19 cellular contexts compared by ENCODE assay signal in genomic region chr2:146489386-146489785, GRCh38.
A peak's percentile ranks its signal among the peaks of the same experiment; 100 is the strongest.
DNase-seq lines count a peak whose midpoint lies in the region; ATAC-seq and TF ChIP-seq lines count a peak whose summit lies in the region.
"Had no signal": no experiment of that assay in that cellular context is flagged by ENCODE, and none has a peak within 500 bp of the region (broad histone marks: within the 10 kb centered on the region; RNA-seq: fewer than 3 reads in every experiment).

No MANE protein-coding gene starts in this region.

- no peak for TF ChIP-seq POLR2A in spleen (IDR thresholded peaks at IDR 0.05)

- no peak overlapping the region for H3K4me3 ChIP-seq in spleen
- H3K4me3 ChIP-seq: GM23338 had no signal

- TF ChIP-seq CTCF in foreskin keratinocyte (conservative IDR thresholded peaks at IDR 0.05) (no peak), spleen (IDR thresholded peaks at IDR 0.05 in 8 of 11, conservative IDR thresholded peaks at IDR 0.05 in 3 of 11) (no peak)

- ATAC-seq in foreskin keratinocyte, result peak; percentile 59
- ATAC-seq: GM23338, HepG2 had no signal

- 75 to 89% (median 82%) methylated on average over 1 of the region's 1 CpG for WGBS in spleen, 5 donors

- H3K27me3 ChIP-seq in foreskin keratinocyte (no peaks in the 10 kb centered on the region), spleen (replicated peaks in 1 of 7) (no peaks in the 10 kb centered on the region)

- intact Hi-C loops in spleen (cut with DNase I; ENCODE audit: low total_unique reads), result no loop called here

- H3K9me3 ChIP-seq in spleen, result peaks cover 0 to 15% (median 6%) of the 10 kb centered on the region in 8 donors

- H3K27ac ChIP-seq in foreskin keratinocyte (no peak overlapping the region), spleen (no peak overlapping the region)
- H3K27ac ChIP-seq: KMS-11 had no signal

- DNase-seq in A172 (ENCODE audit: low spot score) (peak; percentile 25), HT1080 (ENCODE audit: low read depth) (peak; percentile 43), astrocyte of the hippocampus (ENCODE audit: low read depth, low spot score) (peak; percentile 5), foreskin keratinocyte (peak; percentile 27 to 28), spleen (no peak), activated T-cell treated with anti-CD3 and anti-CD28 coated beads for 4 hours (no peak), islet precursor cell (no peak), T-helper 2 cell (no peak)
- DNase-seq: 8988T; CD4-positive, alpha-beta memory T cell; NCI-H1105 treated with DMSO at 0.1 percent for 48 hours; NCI-H1694 treated with DMSO at 0.1 percent for 48 hours; NCI-H446; NK-92 treated with Interleukin-12 subunit alpha and Interleukin-12 subunit beta, amount 100 ng/mL, for 24 hours; RPMI8226; SIG-M5 had no signal

- H3K4me1 ChIP-seq in foreskin keratinocyte (no peaks in the 10 kb centered on the region), spleen (no peaks in the 10 kb centered on the region)

- H3K36me3 ChIP-seq in spleen, result no peaks in the 10 kb centered on the region

Comparison
In these comparisons a context has a peak if more than half of its experiments do, and no peak if none do; other contexts are left out.
1. DNase-seq: peak in A172 (single experiment), HT1080 (single experiment), astrocyte of the hippocampus (single experiment) and foreskin keratinocyte (2 of 2); none in spleen (single experiment), activated T-cell treated with anti-CD3 and anti-CD28 coated beads for 4 hours (single experiment), islet precursor cell (single experiment) and T-helper 2 cell (0 of 5).